ENCODE assay signal across 15 cellular contexts in genomic region chr11:41051919-41052630, GRCh38.
DNase-seq lines count a peak whose midpoint lies in the region; ATAC-seq and TF ChIP-seq lines count a peak whose summit lies in the region.
"Had no signal": no experiment of that assay in that cellular context is flagged by ENCODE, and none has a peak within 500 bp of the region (broad histone marks: within the 10 kb centered on the region; RNA-seq: fewer than 3 reads in every experiment).

No MANE protein-coding gene starts in this region.

- H3K4me3 ChIP-seq in RWPE2 (ENCODE audit: severe bottlenecking) = no peak overlapping the region
- H3K4me3 ChIP-seq: BLaER1, HAP-1 had no signal

- TF ChIP-seq CTCF in RWPE2 (IDR thresholded peaks at IDR 0.05; ENCODE audit: poor library complexity, severe bottlenecking) (no peak), foreskin keratinocyte (conservative IDR thresholded peaks at IDR 0.05) (no peak)

- peaks cover 4% of the 10 kb centered on the region for H3K4me1 ChIP-seq in RWPE2 (ENCODE audit: insufficient read depth, poor library complexity, severe bottlenecking)
- peaks cover 42% of the 10 kb centered on the region for H3K4me1 ChIP-seq in foreskin keratinocyte
- H3K4me1 ChIP-seq: BLaER1 had no signal

- ATAC-seq in RWPE2 (ENCODE audit: low read depth) = peak; percentile 79
- peak; percentile 79 for ATAC-seq in foreskin keratinocyte
- ATAC-seq in GM18870 (IDR thresholded peaks at IDR 0.05; ENCODE audit: unreplicated experiment) = no peak
- no peak for ATAC-seq in HG03457 (IDR thresholded peaks at IDR 0.05; ENCODE audit: unreplicated experiment)

- H3K27me3 ChIP-seq in RWPE2 (ENCODE audit: insufficient read depth, poor library complexity, severe bottlenecking) (no peaks in the 10 kb centered on the region), foreskin keratinocyte (no peaks in the 10 kb centered on the region)
- H3K27me3 ChIP-seq: BLaER1 had no signal

- in situ Hi-C loops in G401 (cut with HindIII; ENCODE audit: low sequenced_read_pairs) = no loop called here

- no peaks in the 10 kb centered on the region for H3K9me3 ChIP-seq in RWPE2 (ENCODE audit: severe bottlenecking)
- H3K9me3 ChIP-seq: HAP-1 had no signal

- no peaks in the 10 kb centered on the region for H3K36me3 ChIP-seq in RWPE2 (ENCODE audit: low read depth)
- H3K36me3 ChIP-seq: BLaER1, HAP-1 had no signal

- H3K27ac ChIP-seq in RWPE2 (ENCODE audit: poor library complexity, severe bottlenecking) = peak overlapping the region; percentile 26
- H3K27ac ChIP-seq in foreskin keratinocyte = peak overlapping the region; percentile 96
- H3K27ac ChIP-seq: BLaER1 had no signal

- DNase-seq in G401 (ENCODE audit: low spot score) (peak; percentile 76), RWPE2 (ENCODE audit: low spot score) (no peak), cerebellum (ENCODE audit: low spot score) (peak; percentile 5), foreskin keratinocyte (peak; percentile 67 to 84), NCI-H526 (lab: John Stamatoyannopoulos, UW) (no peak), islet precursor cell (no peak)
- DNase-seq: 8988T; CD4-positive, alpha-beta memory T cell; DMS153; DMS79; GF-D8 had no signal

Comparison
In these comparisons a context has a peak if more than half of its experiments do, and no peak if none do; other contexts are left out.
1. DNase-seq: peak in G401 (single experiment), cerebellum (single experiment) and foreskin keratinocyte (2 of 2); none in RWPE2 (single experiment), NCI-H526 (0 of 2) and islet precursor cell (single experiment).
2. ATAC-seq: peak in RWPE2 (single experiment) and foreskin keratinocyte (single experiment); none in GM18870 (single experiment) and HG03457 (single experiment).